In the genomic region with DNA sequence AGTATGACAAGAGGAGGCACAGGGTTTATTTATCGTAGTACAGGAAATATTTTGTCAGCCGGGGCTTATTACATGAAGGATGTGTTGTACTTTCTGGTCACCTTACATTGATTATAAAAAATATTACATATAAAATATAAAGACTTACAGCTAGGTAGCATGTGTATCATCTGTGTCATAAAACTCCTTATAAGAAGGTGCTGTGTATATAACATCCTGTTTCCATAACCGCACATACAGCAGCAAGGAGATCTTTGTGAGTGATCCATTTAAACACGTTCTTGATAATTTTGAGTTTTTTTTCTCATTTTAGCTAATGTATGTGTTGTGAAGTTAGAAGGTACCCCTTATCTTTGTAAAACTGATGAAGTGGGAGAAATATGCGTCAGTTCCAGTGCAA, we compare ENCODE assay signal across 23 cellular contexts.
A peak's percentile ranks its signal among the peaks of the same experiment; 100 is the strongest.
DNase-seq lines count a peak whose midpoint lies in the region; ATAC-seq and TF ChIP-seq lines count a peak whose summit lies in the region.
"Had no signal": no experiment of that assay in that cellular context is flagged by ENCODE, and none has a peak within 500 bp of the region (broad histone marks: within the 10 kb centered on the region; RNA-seq: fewer than 3 reads in every experiment).

No MANE protein-coding gene starts in this region.

- POLR2A ChIA-PET in activated CD4-positive, alpha-beta T cell treated with anti-CD3 and anti-CD28 coated beads, Interleukin-2, amount 10 ng/mL, durations not matched to agents 7 days and 5 days (lab: Charles Lee): no interaction called here
- POLR2A ChIA-PET in CD8-positive, alpha-beta T cell (lab: Charles Lee): no interaction called here

- H3K9ac ChIP-seq in neural progenitor cell: no peak overlapping the region

- H3K27ac ChIP-seq in CD8-positive, alpha-beta T cell (ENCODE audit: low read depth, low read length): peak overlapping the region; percentile 24
- no peak overlapping the region for H3K27ac ChIP-seq in neural progenitor cell
- H3K27ac ChIP-seq: A549, ascending aorta, gastrocnemius medialis, ovary, SJCRH30 had no signal

- H4K20me1 ChIP-seq in neural progenitor cell (ENCODE audit: low read depth): no peaks in the 10 kb centered on the region

- peaks cover 81% of the 10 kb centered on the region for H3K4me1 ChIP-seq in CD8-positive, alpha-beta T cell (ENCODE audit: insufficient read depth, low read length)
- H3K4me1 ChIP-seq in neural progenitor cell: no peaks in the 10 kb centered on the region
- H3K4me1 ChIP-seq: A549, ascending aorta, gastrocnemius medialis, SJCRH30 had no signal

- no peaks in the 10 kb centered on the region for H3K79me2 ChIP-seq in neural progenitor cell (ENCODE audit: low read depth)

- H2AFZ ChIP-seq in neural progenitor cell (replicated peaks): no peak overlapping the region

- H3K36me3 ChIP-seq in CD8-positive, alpha-beta T cell (ENCODE audit: insufficient read depth, low read length): peaks cover 29% of the 10 kb centered on the region
- peaks cover 4% of the 10 kb centered on the region for H3K36me3 ChIP-seq in neural progenitor cell
- H3K36me3 ChIP-seq: ovary had no signal

- peak; percentile 0 for DNase-seq in activated CD4-positive, alpha-beta T cell treated with anti-CD3 and anti-CD28 coated beads, Interleukin-2, amount 10 ng/mL, durations not matched to agents 7 days and 5 days
- DNase-seq in activated CD4-positive, alpha-beta T cell treated with anti-CD3 and anti-CD28 coated beads, Interleukin-2, amount 50 U/mL, for 48 hours: no peak
- no peak for DNase-seq in CD8-positive, alpha-beta T cell
- DNase-seq in neural progenitor cell (ENCODE audit: low spot score): no peak
- no peak for DNase-seq in natural killer cell
- DNase-seq: activated CD4-positive, CD25-positive, alpha-beta regulatory T cell; gastrocnemius medialis; KG1; MG63; NCI-H1105 treated with DMSO at 0.1 percent for 48 hours; NCI-H187 treated with DMSO at 0.1 percent for 48 hours; NCI-H2171; ovary; SJCRH30; SW 1271 had no signal

- no peaks in the 10 kb centered on the region for H3K27me3 Mint-ChIP-seq in activated CD4-positive, alpha-beta T cell treated with anti-CD3 and anti-CD28 coated beads, Interleukin-2, amount 10 ng/mL, durations not matched to agents 7 days and 5 days
- no peaks in the 10 kb centered on the region for H3K27me3 Mint-ChIP-seq in CD8-positive, alpha-beta T cell (ENCODE audit: low read depth)
- no peaks in the 10 kb centered on the region for H3K27me3 Mint-ChIP-seq in activated T-helper 17 cell treated with anti-CD3 and anti-CD28 coated beads, Interleukin-2, amount 50 U/mL, for 72 hours
- no peaks in the 10 kb centered on the region for H3K27me3 Mint-ChIP-seq in neural progenitor cell (ENCODE audit: insufficient read depth, low read depth)
- no peaks in the 10 kb centered on the region for H3K27me3 Mint-ChIP-seq in natural killer cell (ENCODE audit: low read depth in 2 of 2)

- intact Hi-C loops in CD8-positive, alpha-beta T cell (cut with DNase I, micrococcal nuclease): no loop called here
- intact Hi-C loops in natural killer cell (cut with micrococcal nuclease): no loop called here

- peaks cover 64% of the 10 kb centered on the region for H3K4me1 Mint-ChIP-seq in activated CD4-positive, alpha-beta T cell treated with anti-CD3 and anti-CD28 coated beads, Interleukin-2, amount 10 ng/mL, durations not matched to agents 7 days and 5 days
- H3K4me1 Mint-ChIP-seq in CD8-positive, alpha-beta T cell (ENCODE audit: low read depth): peaks cover 43% of the 10 kb centered on the region
- H3K4me1 Mint-ChIP-seq in activated T-helper 17 cell treated with anti-CD3 and anti-CD28 coated beads, Interleukin-2, amount 50 U/mL, for 72 hours: peaks cover 32% of the 10 kb centered on the region
- H3K4me1 Mint-ChIP-seq in neural progenitor cell (no peaks in the 10 kb centered on the region), natural killer cell (peaks cover 0 to 62% of the 10 kb centered on the region in 2 donors)
- H3K4me1 Mint-ChIP-seq: nephron had no signal

- ATAC-seq in CD8-positive, alpha-beta T cell: peak; percentile 51
- no peak for ATAC-seq in activated T-helper 17 cell treated with anti-CD3 and anti-CD28 coated beads, Interleukin-2, amount 50 U/mL, for 72 hours (replicated peaks)
- ATAC-seq in GM19455 (IDR thresholded peaks at IDR 0.05; ENCODE audit: unreplicated experiment) (no peak), HG03469 (IDR thresholded peaks at IDR 0.05; ENCODE audit: unreplicated experiment) (no peak), natural killer cell (no peak)
- ATAC-seq: A549, gastrocnemius medialis had no signal

- CTCF ChIA-PET in activated CD4-positive, alpha-beta T cell treated with anti-CD3 and anti-CD28 coated beads, Interleukin-2, amount 10 ng/mL, durations not matched to agents 7 days and 5 days (lab: Charles Lee): no interaction called here
- CTCF ChIA-PET in CD8-positive, alpha-beta T cell (lab: Charles Lee): no interaction called here

- H3K4me2 ChIP-seq in neural progenitor cell: no peak overlapping the region
- H3K4me2 ChIP-seq: A549 had no signal

- no peak for TF ChIP-seq CTCF in CD8-positive, alpha-beta T cell (IDR thresholded peaks at IDR 0.05)
- TF ChIP-seq CTCF in neural progenitor cell (IDR thresholded peaks at IDR 0.05): no peak
- TF ChIP-seq CTCF in natural killer cell (IDR thresholded peaks at IDR 0.05): no peak

- peaks cover 7% of the 10 kb centered on the region for H3K9me3 Mint-ChIP-seq in activated CD4-positive, alpha-beta T cell treated with anti-CD3 and anti-CD28 coated beads, Interleukin-2, amount 10 ng/mL, durations not matched to agents 7 days and 5 days
- no peaks in the 10 kb centered on the region for H3K9me3 Mint-ChIP-seq in CD8-positive, alpha-beta T cell
- H3K9me3 Mint-ChIP-seq in activated T-helper 17 cell treated with anti-CD3 and anti-CD28 coated beads, Interleukin-2, amount 50 U/mL, for 72 hours: no peaks in the 10 kb centered on the region
- H3K9me3 Mint-ChIP-seq in neural progenitor cell: peaks cover 2% of the 10 kb centered on the region
- no peaks in the 10 kb centered on the region for H3K9me3 Mint-ChIP-seq in natural killer cell
- H3K9me3 Mint-ChIP-seq: nephron had no signal

- no peaks in the 10 kb centered on the region for H3F3A ChIP-seq in neural progenitor cell (ENCODE audit: low read depth)

- no peak overlapping the region for H3K4me3 Mint-ChIP-seq in activated CD4-positive, alpha-beta T cell treated with anti-CD3 and anti-CD28 coated beads, Interleukin-2, amount 10 ng/mL, durations not matched to agents 7 days and 5 days
- H3K4me3 Mint-ChIP-seq in CD8-positive, alpha-beta T cell: no peak overlapping the region
- no peak overlapping the region for H3K4me3 Mint-ChIP-seq in activated T-helper 17 cell treated with anti-CD3 and anti-CD28 coated beads, Interleukin-2, amount 50 U/mL, for 72 hours
- H3K4me3 Mint-ChIP-seq in neural progenitor cell (no peak overlapping the region), natural killer cell (no peak overlapping the region)
- H3K4me3 Mint-ChIP-seq: nephron had no signal

- H3K27me3 ChIP-seq in CD8-positive, alpha-beta T cell (ENCODE audit: insufficient read depth, low read length): no peaks in the 10 kb centered on the region
- H3K27me3 ChIP-seq in neural progenitor cell: no peaks in the 10 kb centered on the region
- H3K27me3 ChIP-seq: ascending aorta, gastrocnemius medialis, MG63, ovary, SJCRH30 had no signal

- no peak overlapping the region for H3K4me3 ChIP-seq in CD8-positive, alpha-beta T cell (ENCODE audit: low read depth, low read length)
- H3K4me3 ChIP-seq in neural progenitor cell: no peak overlapping the region
- H3K4me3 ChIP-seq: A549, ascending aorta, gastrocnemius medialis, lung, MG63, ovary, SJCRH30, skin epidermis had no signal

- H3K27ac Mint-ChIP-seq in activated CD4-positive, alpha-beta T cell treated with anti-CD3 and anti-CD28 coated beads, Interleukin-2, amount 10 ng/mL, durations not matched to agents 7 days and 5 days: peak overlapping the region; percentile 83
- peak overlapping the region; percentile 76 for H3K27ac Mint-ChIP-seq in CD8-positive, alpha-beta T cell
- peak overlapping the region; percentile 35 for H3K27ac Mint-ChIP-seq in activated T-helper 17 cell treated with anti-CD3 and anti-CD28 coated beads, Interleukin-2, amount 50 U/mL, for 72 hours
- H3K27ac Mint-ChIP-seq in neural progenitor cell (peak overlapping the region; percentile 51), natural killer cell (peak overlapping the region in 1 of 2 donors; percentile 77)
- H3K27ac Mint-ChIP-seq: nephron had no signal

- peaks cover 81% of the 10 kb centered on the region for H3K36me3 Mint-ChIP-seq in activated CD4-positive, alpha-beta T cell treated with anti-CD3 and anti-CD28 coated beads, Interleukin-2, amount 10 ng/mL, durations not matched to agents 7 days and 5 days (ENCODE audit: low read depth)
- peaks cover 83% of the 10 kb centered on the region for H3K36me3 Mint-ChIP-seq in CD8-positive, alpha-beta T cell
- peaks cover 84% of the 10 kb centered on the region for H3K36me3 Mint-ChIP-seq in activated T-helper 17 cell treated with anti-CD3 and anti-CD28 coated beads, Interleukin-2, amount 50 U/mL, for 72 hours (ENCODE audit: low read depth)
- peaks cover 45% of the 10 kb centered on the region for H3K36me3 Mint-ChIP-seq in neural progenitor cell
- no peaks in the 10 kb centered on the region for H3K36me3 Mint-ChIP-seq in natural killer cell

- H3K9me3 ChIP-seq in CD8-positive, alpha-beta T cell (ENCODE audit: low read length): no peaks in the 10 kb centered on the region
- H3K9me3 ChIP-seq in neural progenitor cell (ENCODE audit: low read depth): no peaks in the 10 kb centered on the region
- H3K9me3 ChIP-seq: A549, ascending aorta, gastrocnemius medialis, MG63, ovary, SJCRH30 had no signal
